Comparison of ENCODE assay signal across 8 cellular contexts in genomic region chr10:17025444-17026295, GRCh38.
DNase-seq lines count a peak whose midpoint lies in the region; ATAC-seq and TF ChIP-seq lines count a peak whose summit lies in the region.

No MANE protein-coding gene starts in this region.

- no peak overlapping the region for H3K4me3 ChIP-seq in hepatocyte
- H3K4me3 ChIP-seq in OCI-LY7 (ENCODE audit: low read depth, low read length, poor library complexity, severe bottlenecking), result no peak overlapping the region

- H2AFZ ChIP-seq in hepatocyte (no peak overlapping the region), OCI-LY7 (ENCODE audit: low read length) (no peak overlapping the region)

- no peaks in the 10 kb centered on the region for H3K9me3 ChIP-seq in hepatocyte (ENCODE audit: low read depth)
- no peaks in the 10 kb centered on the region for H3K9me3 ChIP-seq in OCI-LY7 (ENCODE audit: low read length)

- CTCF ChIA-PET in OCI-LY7 (lab: Charles Lee; ENCODE audit: unreplicated experiment), result no interaction called here

- H3K27me3 ChIP-seq in hepatocyte, result no peaks in the 10 kb centered on the region

- POLR2A ChIA-PET in OCI-LY7 (lab: Charles Lee), result interaction anchor here (0.7 kb wide), 1 partner anchor 35 kb away, joined by 5 read pairs; no protein-coding TSS in a partner anchor

- H3K27ac ChIP-seq in hepatocyte (peak overlapping the region; percentile 13), OCI-LY7 (ENCODE audit: low read depth, low read length, poor library complexity, severe bottlenecking) (no peak overlapping the region)

- ATAC-seq in GM21515 (IDR thresholded peaks at IDR 0.05; ENCODE audit: unreplicated experiment), result no peak

- no peak for TF ChIP-seq CTCF in hepatocyte (IDR thresholded peaks at IDR 0.05; ENCODE audit: poor library complexity)
- TF ChIP-seq CTCF in OCI-LY7 (conservative IDR thresholded peaks at IDR 0.05; ENCODE audit: low read length), result no peak

- H4K20me1 ChIP-seq in hepatocyte (ENCODE audit: insufficient read depth, poor library complexity, severe bottlenecking) (no peaks in the 10 kb centered on the region), OCI-LY7 (ENCODE audit: insufficient read depth, low read length) (no peaks in the 10 kb centered on the region)

- no peaks in the 10 kb centered on the region for H3K79me2 ChIP-seq in hepatocyte
- H3K79me2 ChIP-seq in OCI-LY7 (ENCODE audit: insufficient read depth, low read depth, low read length), result no peaks in the 10 kb centered on the region

- H3K9me2 ChIP-seq in hepatocyte (replicated peaks; ENCODE audit: insufficient read depth) (no peaks in the 10 kb centered on the region), OCI-LY7 (ENCODE audit: insufficient read depth, low read length) (no peaks in the 10 kb centered on the region)

- H3K4me2 ChIP-seq in hepatocyte (no peak overlapping the region), OCI-LY7 (ENCODE audit: low read length) (no peak overlapping the region)

- H3K36me3 ChIP-seq in hepatocyte (replicated peaks; ENCODE audit: insufficient read depth, low read depth) (no peaks in the 10 kb centered on the region), OCI-LY7 (ENCODE audit: insufficient read depth, low read length) (no peaks in the 10 kb centered on the region)

- BruUV-seq in OCI-LY7 (replicated peaks; lab: Mats Ljungman, UMichigan), result no TSS peak

- intact Hi-C loops in OCI-LY7 (cut with micrococcal nuclease; ENCODE audit: unreplicated experiment), result no loop called here

- WGBS in hepatocyte (ENCODE audit: low lambda C conversion rate, missing lambda C conversion rate), result 59% methylated on average over 7 of the region's 7 CpGs

- peak; percentile 99 for DNase-seq in EH (ENCODE audit: low read depth)
- peak in 4 of 5 donors; percentile 20 to 83 (median 32) for DNase-seq in T-helper 1 cell
- DNase-seq in amniotic stem cell (lab: John Stamatoyannopoulos, UW), result peak; percentile 95
- DNase-seq in hepatocyte (ENCODE audit: low spot score), result peak; percentile 54
- DNase-seq in stimulated activated CD4-positive, alpha-beta T cell treated with anti-CD3 and anti-CD28 coated beads, Interleukin-1b, Interleukin-23, amount 100 ng/mL, for 48 hours, result peak; percentile 89
- DNase-seq in OCI-LY7 (ENCODE audit: low spot score), result no peak
- no peak for DNase-seq in globus pallidus (ENCODE audit: low spot score)

- H3K4me1 ChIP-seq in hepatocyte (ENCODE audit: insufficient read depth) (peaks cover 9% of the 10 kb centered on the region), OCI-LY7 (ENCODE audit: insufficient read depth, low read length, poor library complexity, severe bottlenecking) (peaks cover 8% of the 10 kb centered on the region)

Comparison
In these comparisons a context has a peak if more than half of its experiments do, and no peak if none do; other contexts are left out.
1. DNase-seq: peak in EH (single experiment), T-helper 1 cell (4 of 5), amniotic stem cell (single experiment), hepatocyte (single experiment) and stimulated activated CD4-positive, alpha-beta T cell treated with anti-CD3 and anti-CD28 coated beads, Interleukin-1b, Interleukin-23, amount 100 ng/mL, for 48 hours (single experiment); none in OCI-LY7 (single experiment) and globus pallidus (single experiment).